ENCODE assay signal across 8 cellular contexts in genomic region chr5:95823738-95824609, GRCh38. TPM values are rescaled to one million over a fixed set of nuclear protein-coding genes. Genes with fewer than 3 reads are reported as not detected.
DNase-seq lines count a peak whose midpoint lies in the region; ATAC-seq and TF ChIP-seq lines count a peak whose summit lies in the region.

No MANE protein-coding gene starts in this region.

- no peaks in the 10 kb centered on the region for H3K27me3 ChIP-seq in CD8-positive, alpha-beta T cell (ENCODE audit: insufficient read depth, low read length)

- intact Hi-C loops in CD8-positive, alpha-beta T cell (cut with DNase I, micrococcal nuclease) = loop anchor here (1.0 to 10.0 kb wide), 8 partner anchors 10 to 1358 kb away; partner anchors contain the start of genes ARSK (in 2 of the 2), SKIC3 (in 2 of the 2) and RIOK2 (in 1 of the 2)

- no peaks in the 10 kb centered on the region for H3K27me3 Mint-ChIP-seq in CD8-positive, alpha-beta T cell (ENCODE audit: low read depth)
- peaks cover 7% of the 10 kb centered on the region for H3K27me3 Mint-ChIP-seq in brain

- H3K9me3 ChIP-seq in CD8-positive, alpha-beta T cell (ENCODE audit: low read length) = no peaks in the 10 kb centered on the region

- peak overlapping the region; percentile 98 for H3K4me3 Mint-ChIP-seq in CD8-positive, alpha-beta T cell
- peak overlapping the region; percentile 39 to 93 (median 65) for H3K4me3 Mint-ChIP-seq in brain
- peak overlapping the region; percentile 89 for H3K4me3 Mint-ChIP-seq in stimulated activated effector memory CD8-positive, alpha-beta T cell treated with anti-CD3 and anti-CD28 coated beads, Interleukin-12 subunit alpha, Interleukin-12 subunit beta, amount 100 ng/mL, for 72 hours

- DNase-seq in CD8-positive, alpha-beta T cell = peak; percentile 31 to 81 (median 68)
- peak; percentile 84 to 96 for DNase-seq in SW 1271 (lab: John Stamatoyannopoulos, UW)
- peak; percentile 93 for DNase-seq in kidney tubule cell (ENCODE audit: low spot score)
- peak; percentile 20 to 73 for DNase-seq in stimulated activated effector memory CD8-positive, alpha-beta T cell treated with anti-CD3 and anti-CD28 coated beads, Interleukin-12 subunit alpha, Interleukin-12 subunit beta, amount 100 ng/mL, for 72 hours (ENCODE audit: low spot score in 2 of 2)
- no peak for DNase-seq in 8988T

- CTCF ChIA-PET in CD8-positive, alpha-beta T cell (lab: Charles Lee) = interaction anchor here (0.8 to 11.8 kb wide), 10 partner anchors 11 to 45 kb away, joined by 3 to 111 read pairs (median 14); no protein-coding TSS in a partner anchor

- H3K4me3 ChIP-seq in CD8-positive, alpha-beta T cell (ENCODE audit: low read depth, low read length) = peak overlapping the region; percentile 89

- H3K4me1 ChIP-seq in CD8-positive, alpha-beta T cell (ENCODE audit: insufficient read depth, low read length) = peaks cover 42% of the 10 kb centered on the region

- peak overlapping the region; percentile 52 for H3K27ac ChIP-seq in CD8-positive, alpha-beta T cell (ENCODE audit: low read depth, low read length)

- peaks cover 20% of the 10 kb centered on the region for H3K36me3 Mint-ChIP-seq in CD8-positive, alpha-beta T cell
- H3K36me3 Mint-ChIP-seq in brain = no peaks in the 10 kb centered on the region
- peaks cover 8% of the 10 kb centered on the region for H3K36me3 Mint-ChIP-seq in stimulated activated effector memory CD8-positive, alpha-beta T cell treated with anti-CD3 and anti-CD28 coated beads, Interleukin-12 subunit alpha, Interleukin-12 subunit beta, amount 100 ng/mL, for 72 hours

- peak overlapping the region; percentile 96 for H3K27ac Mint-ChIP-seq in CD8-positive, alpha-beta T cell
- peak overlapping the region in 4 of 5 experiments; percentile 41 to 97 (median 94) for H3K27ac Mint-ChIP-seq in brain
- peak overlapping the region; percentile 93 for H3K27ac Mint-ChIP-seq in stimulated activated effector memory CD8-positive, alpha-beta T cell treated with anti-CD3 and anti-CD28 coated beads, Interleukin-12 subunit alpha, Interleukin-12 subunit beta, amount 100 ng/mL, for 72 hours

- no peaks in the 10 kb centered on the region for H3K9me3 Mint-ChIP-seq in CD8-positive, alpha-beta T cell
- H3K9me3 Mint-ChIP-seq in brain = no peaks in the 10 kb centered on the region
- H3K9me3 Mint-ChIP-seq in stimulated activated effector memory CD8-positive, alpha-beta T cell treated with anti-CD3 and anti-CD28 coated beads, Interleukin-12 subunit alpha, Interleukin-12 subunit beta, amount 100 ng/mL, for 72 hours = no peaks in the 10 kb centered on the region

- TF ChIP-seq CTCF in CD8-positive, alpha-beta T cell (IDR thresholded peaks at IDR 0.05) = no peak
- TF ChIP-seq CTCF in brain (conservative IDR thresholded peaks at IDR 0.05) = no peak

- H3K36me3 ChIP-seq in CD8-positive, alpha-beta T cell (ENCODE audit: insufficient read depth, low read length) = no peaks in the 10 kb centered on the region

- POLR2A ChIA-PET in CD8-positive, alpha-beta T cell (lab: Charles Lee) = interaction anchor here (1.1 to 8.9 kb wide), 7 partner anchors 12 to 984 kb away, joined by 3 to 69 read pairs (median 3); partner anchors contain the start of gene ERAP1

- H3K4me1 Mint-ChIP-seq in CD8-positive, alpha-beta T cell (ENCODE audit: low read depth) = peaks cover 55% of the 10 kb centered on the region
- peaks cover 46% of the 10 kb centered on the region for H3K4me1 Mint-ChIP-seq in brain
- peaks cover 51% of the 10 kb centered on the region for H3K4me1 Mint-ChIP-seq in stimulated activated effector memory CD8-positive, alpha-beta T cell treated with anti-CD3 and anti-CD28 coated beads, Interleukin-12 subunit alpha, Interleukin-12 subunit beta, amount 100 ng/mL, for 72 hours

- peak; percentile 85 for ATAC-seq in CD8-positive, alpha-beta T cell
- ATAC-seq in GM19452 (IDR thresholded peaks at IDR 0.05; ENCODE audit: unreplicated experiment) = peak; percentile 46
- ATAC-seq in HG03521 (IDR thresholded peaks at IDR 0.05; ENCODE audit: unreplicated experiment) = peak; percentile 28
- peak; percentile 76 for ATAC-seq in stimulated activated effector memory CD8-positive, alpha-beta T cell treated with anti-CD3 and anti-CD28 coated beads, Interleukin-12 subunit alpha, Interleukin-12 subunit beta, amount 100 ng/mL, for 72 hours

RNA-seq across cellular contexts. Expression of gene GLRX, which starts 1.4 kb away (rescaled TPM):
- 10 to 100 TPM; 17.9 to 19.5 TPM for total RNA-seq in CD8-positive, alpha-beta T cell
- polyA plus RNA-seq in brain (ENCODE audit: insufficient read depth, low read depth, low replicate concordance) = 12.5 TPM

Comparison
In these comparisons a context has a peak if more than half of its experiments do, and no peak if none do; other contexts are left out.
1. ATAC-seq: peak in every context shown above with its lines; median percentile 85 in CD8-positive, alpha-beta T cell; 76 in stimulated activated effector memory CD8-positive, alpha-beta T cell treated with anti-CD3 and anti-CD28 coated beads, Interleukin-12 subunit alpha, Interleukin-12 subunit beta, amount 100 ng/mL, for 72 hours; 46 in GM19452; 28 in HG03521.